Comparison of ENCODE assay signal across 8 cellular contexts in the genomic region with DNA sequence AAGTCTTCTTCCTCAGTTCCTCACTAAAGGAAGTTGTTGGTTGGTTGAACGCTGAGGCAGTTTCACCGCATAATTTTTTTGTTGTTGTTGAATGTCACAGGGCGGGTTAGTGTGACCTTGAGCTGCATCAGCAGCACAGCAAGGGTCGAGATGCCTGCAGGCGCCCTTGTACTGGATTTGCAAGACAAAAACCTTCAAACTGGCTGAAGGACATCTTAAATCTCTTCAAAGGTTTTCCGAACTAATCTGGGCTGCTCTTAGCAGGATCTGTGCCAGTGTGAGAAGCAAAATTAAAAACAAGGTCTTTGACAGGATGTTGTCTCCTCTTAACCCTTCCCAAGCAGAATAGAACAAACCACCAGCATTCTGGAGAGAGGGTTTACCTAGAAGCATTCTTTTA. TPM values are rescaled to one million over a fixed set of nuclear protein-coding genes. Genes with fewer than 3 reads are reported as not detected.
A peak's percentile ranks its signal among the peaks of the same experiment; 100 is the strongest.
DNase-seq lines count a peak whose midpoint lies in the region; ATAC-seq and TF ChIP-seq lines count a peak whose summit lies in the region.

No MANE protein-coding gene starts in this region.

- H3K27me3 Mint-ChIP-seq in GM23338 (ENCODE audit: insufficient read depth, low read depth, poor library complexity), result peaks cover 5% of the 10 kb centered on the region
- H3K27me3 Mint-ChIP-seq in activated T-cell treated with anti-CD3 and anti-CD28 coated beads, Interleukin-2, amount 50 U/mL, for 4 hours (ENCODE audit: low read depth), result no peaks in the 10 kb centered on the region

- H3K9me2 ChIP-seq in GM23338 (ENCODE audit: insufficient read depth), result no peaks in the 10 kb centered on the region

- H3K27ac Mint-ChIP-seq in GM23338, result no peak overlapping the region

- H3F3A ChIP-seq in GM23338 (replicated peaks; ENCODE audit: low read depth), result no peaks in the 10 kb centered on the region

- H3K9me3 ChIP-seq in left ventricle myocardium inferior (replicated peaks), result no peaks in the 10 kb centered on the region

- H3K36me3 ChIP-seq in GM23338 (ENCODE audit: insufficient read depth) (no peaks in the 10 kb centered on the region), left ventricle myocardium inferior (no peaks in the 10 kb centered on the region)

- H2AFZ ChIP-seq in GM23338, result no peak overlapping the region

- H3K4me3 ChIP-seq in GM23338, result no peak overlapping the region
- H3K4me3 ChIP-seq in left ventricle myocardium inferior, result peak overlapping the region; percentile 15

- TF ChIP-seq CTCF in GM23338 (conservative IDR thresholded peaks at IDR 0.05; ENCODE audit: low read depth in 2 of 2), result no peak
- no peak for TF ChIP-seq CTCF in left ventricle myocardium inferior (IDR thresholded peaks at IDR 0.05; ENCODE audit: borderline replicate concordance)

- intact Hi-C loops in left ventricle myocardium inferior (cut with micrococcal nuclease), result no loop called here

- H3K79me2 ChIP-seq in GM23338 (replicated peaks; ENCODE audit: insufficient read depth), result no peaks in the 10 kb centered on the region

- H3K4me1 Mint-ChIP-seq in GM23338, result peaks cover 58% of the 10 kb centered on the region
- H3K4me1 Mint-ChIP-seq in activated T-cell treated with anti-CD3 and anti-CD28 coated beads, Interleukin-2, amount 50 U/mL, for 4 hours (ENCODE audit: low read depth), result peaks cover 46% of the 10 kb centered on the region

- DNase-seq in GM23338 (ENCODE audit: low spot score) (peak; percentile 88), left ventricle myocardium inferior (no peak), retina (peak; percentile 83), NCI-H510A treated with DMSO at 0.1 percent for 48 hours (lab: John Stamatoyannopoulos, UW) (no peak), kidney glomerular epithelial cell (lab: John Stamatoyannopoulos, UW) (no peak), SKM-1 treated with dmso at 0.1 percent for 144 hours (lab: John Stamatoyannopoulos, UW; ENCODE audit: unreplicated experiment) (no peak), CD1c-positive myeloid dendritic cell (ENCODE audit: extremely low spot score) (no peak)
- no peak for DNase-seq in activated T-cell treated with anti-CD3 and anti-CD28 coated beads, Interleukin-2, amount 50 U/mL, for 4 hours

- peak overlapping the region; percentile 46; the same call in 2 of the 3 replicates for H3K4me3 Mint-ChIP-seq in GM23338
- peak overlapping the region; percentile 42 for H3K4me3 Mint-ChIP-seq in activated T-cell treated with anti-CD3 and anti-CD28 coated beads, Interleukin-2, amount 50 U/mL, for 4 hours

- peak; percentile 94 for ATAC-seq in GM23338
- ATAC-seq in activated T-cell treated with anti-CD3 and anti-CD28 coated beads, Interleukin-2, amount 50 U/mL, for 4 hours, result no peak

- no peaks in the 10 kb centered on the region; the same call in 2 of the 3 replicates for H3K36me3 Mint-ChIP-seq in GM23338 (ENCODE audit: low read depth)
- H3K36me3 Mint-ChIP-seq in activated T-cell treated with anti-CD3 and anti-CD28 coated beads, Interleukin-2, amount 50 U/mL, for 4 hours (ENCODE audit: insufficient read depth), result peaks cover 16% of the 10 kb centered on the region

- H3K27me3 ChIP-seq in GM23338 (ENCODE audit: insufficient read depth) (no peaks in the 10 kb centered on the region), left ventricle myocardium inferior (ENCODE audit: low read depth) (no peaks in the 10 kb centered on the region)

- H4K20me1 ChIP-seq in GM23338 (replicated peaks; ENCODE audit: insufficient read depth), result no peaks in the 10 kb centered on the region

- no peak overlapping the region for H3K27ac ChIP-seq in GM23338 (ENCODE audit: low read depth)
- H3K27ac ChIP-seq in left ventricle myocardium inferior (replicated peaks), result peak overlapping the region; percentile 49

- no peaks in the 10 kb centered on the region for H3K9me3 Mint-ChIP-seq in GM23338
- peaks cover 5% of the 10 kb centered on the region for H3K9me3 Mint-ChIP-seq in activated T-cell treated with anti-CD3 and anti-CD28 coated beads, Interleukin-2, amount 50 U/mL, for 4 hours

- peak overlapping the region; percentile 18; the same call in 1 of the 2 replicates for H3K4me2 ChIP-seq in GM23338

- H3K4me1 ChIP-seq in GM23338 (ENCODE audit: insufficient read depth), result peaks cover 28% of the 10 kb centered on the region
- peaks cover 74% of the 10 kb centered on the region for H3K4me1 ChIP-seq in left ventricle myocardium inferior

TF ChIP-seq in GM23338, 12 proteins besides CTCF, POLR2A, EP300 and RAD21:
- 0 out of 2 replicates have a peak, but pooled peaks have one; percentile 12 for TF ChIP-seq CREB1 (CRISPR knock-in tag; IDR thresholded peaks at IDR 0.05; ENCODE audit: low read depth)
- TF ChIP-seq STAT1 (IDR thresholded peaks at IDR 0.05; ENCODE audit: unreplicated experiment), result no peak
- TF ChIP-seq ZNF331 (CRISPR knock-in tag; IDR thresholded peaks at IDR 0.05; ENCODE audit: low read depth), result no peak
- no peak for TF ChIP-seq EZH2 (IDR thresholded peaks at IDR 0.05; ENCODE audit: low read depth, unreplicated experiment)
- TF ChIP-seq, protein P1, sequence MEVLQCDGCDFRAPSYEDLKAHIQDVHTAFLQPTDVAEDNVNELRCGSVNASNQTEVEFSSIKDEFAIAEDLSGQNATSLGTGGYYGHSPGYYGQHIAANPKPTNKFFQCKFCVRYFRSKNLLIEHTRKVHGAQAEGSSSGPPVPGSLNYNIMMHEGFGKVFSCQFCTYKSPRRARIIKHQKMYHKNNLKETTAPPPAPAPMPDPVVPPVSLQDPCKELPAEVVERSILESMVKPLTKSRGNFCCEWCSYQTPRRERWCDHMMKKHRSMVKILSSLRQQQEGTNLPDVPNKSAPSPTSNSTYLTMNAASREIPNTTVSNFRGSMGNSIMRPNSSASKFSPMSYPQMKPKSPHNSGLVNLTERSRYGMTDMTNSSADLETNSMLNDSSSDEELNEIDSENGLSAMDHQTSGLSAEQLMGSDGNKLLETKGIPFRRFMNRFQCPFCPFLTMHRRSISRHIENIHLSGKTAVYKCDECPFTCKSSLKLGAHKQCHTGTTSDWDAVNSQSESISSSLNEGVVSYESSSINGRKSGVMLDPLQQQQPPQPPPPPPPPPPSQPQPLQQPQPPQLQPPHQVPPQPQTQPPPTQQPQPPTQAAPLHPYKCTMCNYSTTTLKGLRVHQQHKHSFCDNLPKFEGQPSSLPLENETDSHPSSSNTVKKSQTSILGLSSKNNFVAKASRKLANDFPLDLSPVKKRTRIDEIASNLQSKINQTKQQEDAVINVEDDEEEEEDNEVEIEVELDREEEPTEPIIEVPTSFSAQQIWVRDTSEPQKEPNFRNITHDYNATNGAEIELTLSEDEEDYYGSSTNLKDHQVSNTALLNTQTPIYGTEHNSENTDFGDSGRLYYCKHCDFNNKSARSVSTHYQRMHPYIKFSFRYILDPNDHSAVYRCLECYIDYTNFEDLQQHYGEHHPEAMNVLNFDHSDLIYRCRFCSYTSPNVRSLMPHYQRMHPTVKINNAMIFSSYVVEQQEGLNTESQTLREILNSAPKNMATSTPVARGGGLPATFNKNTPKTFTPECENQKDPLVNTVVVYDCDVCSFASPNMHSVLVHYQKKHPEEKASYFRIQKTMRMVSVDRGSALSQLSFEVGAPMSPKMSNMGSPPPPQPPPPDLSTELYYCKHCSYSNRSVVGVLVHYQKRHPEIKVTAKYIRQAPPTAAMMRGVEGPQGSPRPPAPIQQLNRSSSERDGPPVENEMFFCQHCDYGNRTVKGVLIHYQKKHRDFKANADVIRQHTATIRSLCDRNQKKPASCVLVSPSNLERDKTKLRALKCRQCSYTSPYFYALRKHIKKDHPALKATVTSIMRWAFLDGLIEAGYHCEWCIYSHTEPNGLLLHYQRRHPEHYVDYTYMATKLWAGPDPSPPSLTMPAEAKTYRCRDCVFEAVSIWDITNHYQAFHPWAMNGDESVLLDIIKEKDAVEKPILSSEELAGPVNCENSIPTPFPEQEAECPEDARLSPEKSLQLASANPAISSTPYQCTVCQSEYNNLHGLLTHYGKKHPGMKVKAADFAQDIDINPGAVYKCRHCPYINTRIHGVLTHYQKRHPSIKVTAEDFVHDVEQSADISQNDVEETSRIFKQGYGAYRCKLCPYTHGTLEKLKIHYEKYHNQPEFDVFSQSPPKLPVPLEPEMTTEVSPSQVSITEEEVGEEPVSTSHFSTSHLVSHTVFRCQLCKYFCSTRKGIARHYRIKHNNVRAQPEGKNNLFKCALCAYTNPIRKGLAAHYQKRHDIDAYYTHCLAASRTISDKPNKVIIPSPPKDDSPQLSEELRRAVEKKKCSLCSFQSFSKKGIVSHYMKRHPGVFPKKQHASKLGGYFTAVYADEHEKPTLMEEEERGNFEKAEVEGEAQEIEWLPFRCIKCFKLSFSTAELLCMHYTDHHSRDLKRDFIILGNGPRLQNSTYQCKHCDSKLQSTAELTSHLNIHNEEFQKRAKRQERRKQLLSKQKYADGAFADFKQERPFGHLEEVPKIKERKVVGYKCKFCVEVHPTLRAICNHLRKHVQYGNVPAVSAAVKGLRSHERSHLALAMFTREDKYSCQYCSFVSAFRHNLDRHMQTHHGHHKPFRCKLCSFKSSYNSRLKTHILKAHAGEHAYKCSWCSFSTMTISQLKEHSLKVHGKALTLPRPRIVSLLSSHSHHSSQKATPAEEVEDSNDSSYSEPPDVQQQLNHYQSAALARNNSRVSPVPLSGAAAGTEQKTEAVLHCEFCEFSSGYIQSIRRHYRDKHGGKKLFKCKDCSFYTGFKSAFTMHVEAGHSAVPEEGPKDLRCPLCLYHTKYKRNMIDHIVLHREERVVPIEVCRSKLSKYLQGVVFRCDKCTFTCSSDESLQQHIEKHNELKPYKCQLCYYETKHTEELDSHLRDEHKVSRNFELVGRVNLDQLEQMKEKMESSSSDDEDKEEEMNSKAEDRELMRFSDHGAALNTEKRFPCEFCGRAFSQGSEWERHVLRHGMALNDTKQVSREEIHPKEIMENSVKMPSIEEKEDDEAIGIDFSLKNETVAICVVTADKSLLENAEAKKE (CRISPR knock-in tag; IDR thresholded peaks at IDR 0.05), result no peak

RNA-seq across cellular contexts. Expression of a gene that starts 59.4 kb away (rescaled TPM):
- total RNA-seq in GM23338 (2014; rRNA removed; shearing (Covaris generic)), result 8.9 and 9.0 TPM in 2 replicates
- 2.3 and 3.0 TPM in 2 replicates for polyA plus RNA-seq in GM23338 (2016; fragmentation: Nextera tagmentation; extraction: Ambion mirVana)
- 10 to 100 TPM; 26.3 to 27.3 (median 27.1) TPM for total RNA-seq in activated T-cell treated with anti-CD3 and anti-CD28 coated beads, Interleukin-2, amount 50 U/mL, for 4 hours
- total RNA-seq in left ventricle myocardium inferior, result 16.8 TPM

Comparison
In these comparisons a context has a peak if more than half of its experiments do, and no peak if none do; other contexts are left out.
1. DNase-seq: peak in GM23338 (single experiment) and retina (single experiment); none in activated T-cell treated with anti-CD3 and anti-CD28 coated beads, Interleukin-2, amount 50 U/mL, for 4 hours (single experiment), left ventricle myocardium inferior (single experiment), NCI-H510A treated with DMSO at 0.1 percent for 48 hours (single experiment), kidney glomerular epithelial cell (single experiment), SKM-1 treated with dmso at 0.1 percent for 144 hours (single experiment) and CD1c-positive myeloid dendritic cell (single experiment).